31 cellular contexts compared by ENCODE assay signal in genomic region chr7:50184266-50184665, GRCh38.
"Had no signal": no experiment of that assay in that cellular context is flagged by ENCODE, and none has a peak within 500 bp of the region (broad histone marks: within the 10 kb centered on the region; RNA-seq: fewer than 3 reads in every experiment).

No MANE protein-coding gene starts in this region.

- H3K27ac Mint-ChIP-seq: activated CD4-positive, alpha-beta memory T cell treated with anti-CD3 and anti-CD28 coated beads for 36 hours; activated CD4-positive, alpha-beta T cell treated with anti-CD3 and anti-CD28 coated beads for 36 hours; activated CD4-positive, alpha-beta T cell treated with anti-CD3 and anti-CD28 coated beads, Interleukin-2, amount 10 ng/mL, durations not matched to agents 24 days and 14 days; activated CD8-positive, alpha-beta memory T cell treated with anti-CD3 and anti-CD28 coated beads, Interleukin-2, amount 10 ng/mL, durations not matched to agents 7 days and 5 days; activated CD8-positive, alpha-beta T cell treated with anti-CD3 and anti-CD28 coated beads, Interleukin-2, amount 10 ng/mL, durations not matched to agents 7 days and 5 days; activated naive CD4-positive, alpha-beta T cell treated with anti-CD3 and anti-CD28 coated beads for 36 hours; activated naive CD4-positive, alpha-beta T cell treated with anti-CD3 and anti-CD28 coated beads, Interleukin-2, amount 50 U/mL, for 24 hours; activated naive CD8-positive, alpha-beta T cell treated with anti-CD3 and anti-CD28 coated beads for 36 hours; activated naive CD8-positive, alpha-beta T cell treated with anti-CD3 and anti-CD28 coated beads, Interleukin-2, amount 50 U/mL, for 24 hours; activated T-helper 1 cell treated with anti-CD3 and anti-CD28 coated beads, Interleukin-12 subunit alpha, Interleukin-12 subunit beta, Interleukin-2, Interleukin-4 antibody, amounts not matched to agents 30 ng/mL and 10 ng/mL and 1 ng/mL, durations not matched to agents 14 hours and 24 hours and 36 hours; activated T-helper 2 cell treated with anti-CD3 and anti-CD28 coated beads, Interferon-gamma antibody, Interleukin-2, Interleukin-4, amounts not matched to agents 10 μg/mL and 5 μg/mL and 100 μg/mL, durations not matched to agents 14 hours and 24 hours and 36 hours; T-helper 1 cell treated with Interleukin-12 subunit alpha and Interleukin-12 subunit beta and Interleukin-4 antibody, amounts not matched to agents 30 μg/mL and 1 μg/mL, for 36 hours; T-helper 2 cell treated with Interferon-gamma antibody and Interleukin-4, amounts not matched to agents 5 μg/mL and 100 μg/mL, for 36 hours had no signal

- H3K9me3 ChIP-seq: adrenal gland, body of pancreas, esophagus squamous epithelium had no signal

- H3K36me3 Mint-ChIP-seq: activated CD4-positive, alpha-beta memory T cell treated with anti-CD3 and anti-CD28 coated beads for 36 hours; activated CD8-positive, alpha-beta memory T cell treated with anti-CD3 and anti-CD28 coated beads, Interleukin-2, amount 10 ng/mL, durations not matched to agents 7 days and 5 days; activated naive CD4-positive, alpha-beta T cell treated with anti-CD3 and anti-CD28 coated beads, Interleukin-2, amount 50 U/mL, for 24 hours; activated naive CD8-positive, alpha-beta T cell treated with anti-CD3 and anti-CD28 coated beads for 36 hours had no signal

- ATAC-seq: activated CD8-positive, alpha-beta memory T cell treated with anti-CD3 and anti-CD28 coated beads, Interleukin-2, amount 10 ng/mL, durations not matched to agents 7 days and 5 days; activated CD8-positive, alpha-beta T cell treated with anti-CD3 and anti-CD28 coated beads, Interleukin-2, amount 10 ng/mL, durations not matched to agents 7 days and 5 days; activated naive CD8-positive, alpha-beta T cell treated with anti-CD3 and anti-CD28 coated beads, Interleukin-2, amount 50 U/mL, for 24 hours; body of pancreas; gastroesophageal sphincter; heart right ventricle had no signal

- H3K27me3 Mint-ChIP-seq: activated CD4-positive, alpha-beta memory T cell treated with anti-CD3 and anti-CD28 coated beads for 36 hours; activated CD4-positive, alpha-beta T cell treated with anti-CD3 and anti-CD28 coated beads for 36 hours; activated naive CD4-positive, alpha-beta T cell treated with anti-CD3 and anti-CD28 coated beads, Interleukin-2, amount 50 U/mL, for 24 hours; activated naive CD8-positive, alpha-beta T cell treated with anti-CD3 and anti-CD28 coated beads for 36 hours; activated naive CD8-positive, alpha-beta T cell treated with anti-CD3 and anti-CD28 coated beads, Interleukin-2, amount 50 U/mL, for 24 hours had no signal

- H3K4me3 Mint-ChIP-seq: activated CD4-positive, alpha-beta memory T cell treated with anti-CD3 and anti-CD28 coated beads for 36 hours; activated CD4-positive, alpha-beta T cell treated with anti-CD3 and anti-CD28 coated beads for 36 hours; activated CD4-positive, alpha-beta T cell treated with anti-CD3 and anti-CD28 coated beads, Interleukin-2, amount 10 ng/mL, durations not matched to agents 24 days and 14 days; activated CD8-positive, alpha-beta memory T cell treated with anti-CD3 and anti-CD28 coated beads, Interleukin-2, amount 10 ng/mL, durations not matched to agents 7 days and 5 days; activated CD8-positive, alpha-beta T cell treated with anti-CD3 and anti-CD28 coated beads, Interleukin-2, amount 10 ng/mL, durations not matched to agents 7 days and 5 days; activated naive CD4-positive, alpha-beta T cell treated with anti-CD3 and anti-CD28 coated beads for 36 hours; activated naive CD4-positive, alpha-beta T cell treated with anti-CD3 and anti-CD28 coated beads, Interleukin-2, amount 50 U/mL, for 24 hours; activated naive CD8-positive, alpha-beta T cell treated with anti-CD3 and anti-CD28 coated beads for 36 hours; activated naive CD8-positive, alpha-beta T cell treated with anti-CD3 and anti-CD28 coated beads, Interleukin-2, amount 50 U/mL, for 24 hours; activated T-helper 1 cell treated with anti-CD3 and anti-CD28 coated beads, Interleukin-12 subunit alpha, Interleukin-12 subunit beta, Interleukin-2, Interleukin-4 antibody, amounts not matched to agents 30 ng/mL and 10 ng/mL and 1 ng/mL, durations not matched to agents 14 hours and 24 hours and 36 hours; T-helper 1 cell treated with Interleukin-12 subunit alpha and Interleukin-12 subunit beta and Interleukin-4 antibody, amounts not matched to agents 30 μg/mL and 1 μg/mL, for 36 hours; T-helper 2 cell treated with Interferon-gamma antibody and Interleukin-4, amounts not matched to agents 5 μg/mL and 100 μg/mL, for 36 hours had no signal

- DNase-seq: activated CD4-positive, alpha-beta memory T cell treated with anti-CD3 and anti-CD28 coated beads for 36 hours; activated CD4-positive, alpha-beta T cell treated with anti-CD3 and anti-CD28 coated beads for 36 hours; activated CD4-positive, alpha-beta T cell treated with anti-CD3 and anti-CD28 coated beads, Interleukin-2, amount 10 ng/mL, durations not matched to agents 24 days and 14 days; activated CD4-positive, CD25-positive, alpha-beta regulatory T cell; activated CD4-positive, CD25-positive, alpha-beta regulatory T cell treated with anti-CD3 and anti-CD28 coated beads, Interleukin-2, amount 50 U/mL, for 72 hours; activated CD8-positive, alpha-beta memory T cell treated with anti-CD3 and anti-CD28 coated beads, Interleukin-2, amount 10 ng/mL, durations not matched to agents 7 days and 5 days; activated CD8-positive, alpha-beta memory T cell treated with anti-CD3 and anti-CD28 coated beads, Interleukin-2, amount 50 U/mL, for 4 hours; activated CD8-positive, alpha-beta T cell treated with anti-CD3 and anti-CD28 coated beads, Interleukin-2, amount 10 ng/mL, durations not matched to agents 7 days and 5 days; activated effector memory CD4-positive, alpha-beta T cell treated with anti-CD3 and anti-CD28 coated beads, Interleukin-2, amount 50 U/mL, for 16 hours; activated naive CD4-positive, alpha-beta T cell treated with anti-CD3 and anti-CD28 coated beads for 36 hours; activated naive CD8-positive, alpha-beta T cell treated with anti-CD3 and anti-CD28 coated beads for 36 hours; activated naive CD8-positive, alpha-beta T cell treated with anti-CD3 and anti-CD28 coated beads, Interleukin-2, amount 50 U/mL, for 24 hours; activated T-cell treated with anti-CD3 and anti-CD28 coated beads, Interleukin-2, amount 50 U/mL, for 1 hour; activated T-cell treated with anti-CD3 and anti-CD28 coated beads, Interleukin-2, amount 50 U/mL, for 48 hours; adrenal gland; amygdala; aorta; body of pancreas; caudate nucleus; cortex of kidney; effector CD8-positive, alpha-beta T cell; esophagus squamous epithelium; foreskin melanocyte; heart right ventricle; T1000 had no signal

- H3K4me1 Mint-ChIP-seq: activated naive CD4-positive, alpha-beta T cell treated with anti-CD3 and anti-CD28 coated beads, Interleukin-2, amount 50 U/mL, for 24 hours had no signal

- H3K9me3 Mint-ChIP-seq: activated CD4-positive, alpha-beta T cell treated with anti-CD3 and anti-CD28 coated beads, Interleukin-2, amount 10 ng/mL, durations not matched to agents 24 days and 14 days; activated naive CD4-positive, alpha-beta T cell treated with anti-CD3 and anti-CD28 coated beads, Interleukin-2, amount 50 U/mL, for 24 hours; activated T-helper 2 cell treated with anti-CD3 and anti-CD28 coated beads, Interferon-gamma antibody, Interleukin-2, Interleukin-4, amounts not matched to agents 10 μg/mL and 5 μg/mL and 100 μg/mL, durations not matched to agents 14 hours and 24 hours and 36 hours; T-helper 1 cell treated with Interleukin-12 subunit alpha and Interleukin-12 subunit beta and Interleukin-4 antibody, amounts not matched to agents 30 μg/mL and 1 μg/mL, for 36 hours had no signal
